ENCODE assay signal across 1 cellular context in genomic region chr4:185395956-185396723, GRCh38.
A peak's percentile ranks its signal among the peaks of the same experiment; 100 is the strongest.
TF ChIP-seq lines count a peak whose summit lies in the region.

No MANE protein-coding gene starts in this region.

TF ChIP-seq in GM12878, 131 proteins besides CTCF, POLR2A, EP300 and RAD21 (continued from another document and continues in another):
- TF ChIP-seq, protein P1, sequence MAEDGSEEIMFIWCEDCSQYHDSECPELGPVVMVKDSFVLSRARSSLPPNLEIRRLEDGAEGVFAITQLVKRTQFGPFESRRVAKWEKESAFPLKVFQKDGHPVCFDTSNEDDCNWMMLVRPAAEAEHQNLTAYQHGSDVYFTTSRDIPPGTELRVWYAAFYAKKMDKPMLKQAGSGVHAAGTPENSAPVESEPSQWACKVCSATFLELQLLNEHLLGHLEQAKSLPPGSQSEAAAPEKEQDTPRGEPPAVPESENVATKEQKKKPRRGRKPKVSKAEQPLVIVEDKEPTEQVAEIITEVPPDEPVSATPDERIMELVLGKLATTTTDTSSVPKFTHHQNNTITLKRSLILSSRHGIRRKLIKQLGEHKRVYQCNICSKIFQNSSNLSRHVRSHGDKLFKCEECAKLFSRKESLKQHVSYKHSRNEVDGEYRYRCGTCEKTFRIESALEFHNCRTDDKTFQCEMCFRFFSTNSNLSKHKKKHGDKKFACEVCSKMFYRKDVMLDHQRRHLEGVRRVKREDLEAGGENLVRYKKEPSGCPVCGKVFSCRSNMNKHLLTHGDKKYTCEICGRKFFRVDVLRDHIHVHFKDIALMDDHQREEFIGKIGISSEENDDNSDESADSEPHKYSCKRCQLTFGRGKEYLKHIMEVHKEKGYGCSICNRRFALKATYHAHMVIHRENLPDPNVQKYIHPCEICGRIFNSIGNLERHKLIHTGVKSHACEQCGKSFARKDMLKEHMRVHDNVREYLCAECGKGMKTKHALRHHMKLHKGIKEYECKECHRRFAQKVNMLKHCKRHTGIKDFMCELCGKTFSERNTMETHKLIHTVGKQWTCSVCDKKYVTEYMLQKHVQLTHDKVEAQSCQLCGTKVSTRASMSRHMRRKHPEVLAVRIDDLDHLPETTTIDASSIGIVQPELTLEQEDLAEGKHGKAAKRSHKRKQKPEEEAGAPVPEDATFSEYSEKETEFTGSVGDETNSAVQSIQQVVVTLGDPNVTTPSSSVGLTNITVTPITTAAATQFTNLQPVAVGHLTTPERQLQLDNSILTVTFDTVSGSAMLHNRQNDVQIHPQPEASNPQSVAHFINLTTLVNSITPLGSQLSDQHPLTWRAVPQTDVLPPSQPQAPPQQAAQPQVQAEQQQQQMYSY (CRISPR knock-in tag; IDR thresholded peaks at IDR 0.05): no peak
- peak; percentile 97 for TF ChIP-seq CREM (IDR thresholded peaks at IDR 0.05; ENCODE audit: low read depth)
- TF ChIP-seq RUNX3 (IDR thresholded peaks at IDR 0.05; ENCODE audit: low read length): no peak
- TF ChIP-seq TCF3 (IDR thresholded peaks at IDR 0.05; ENCODE audit: borderline replicate concordance, insufficient read depth, low read depth, low read length): no peak
- TF ChIP-seq SIX5 (IDR thresholded peaks at IDR 0.05; ENCODE audit: low read depth, low read length, severe bottlenecking): no peak
- peak; percentile 16 for TF ChIP-seq MEF2B (IDR thresholded peaks at IDR 0.05; ENCODE audit: partially characterized antibody, poor library complexity, severe bottlenecking)
- no peak for TF ChIP-seq SMC3 (IDR thresholded peaks at IDR 0.05; ENCODE audit: borderline replicate concordance, low read length)
- no peak for TF ChIP-seq SUZ12 (IDR thresholded peaks at IDR 0.05; ENCODE audit: unreplicated experiment)
- no peak for TF ChIP-seq ZNF217 (IDR thresholded peaks at IDR 0.05)
- TF ChIP-seq MYC (IDR thresholded peaks at IDR 0.05; ENCODE audit: insufficient read depth, insufficient read length, insufficient replicate concordance, low read length, severe bottlenecking): peak; percentile 37
- no peak for TF ChIP-seq TBL1XR1 (IDR thresholded peaks at IDR 0.05; ENCODE audit: low read depth, low read length)
- peak; percentile 0; the same call in 1 of the 2 replicates for TF ChIP-seq ZBTB40 (IDR thresholded peaks at IDR 0.05; ENCODE audit: borderline replicate concordance)
- no peak for TF ChIP-seq ZNF622 (IDR thresholded peaks at IDR 0.05)
- TF ChIP-seq CEBPZ (IDR thresholded peaks at IDR 0.05; ENCODE audit: low read depth, low read length): no peak
- TF ChIP-seq ZZZ3 (IDR thresholded peaks at IDR 0.05; ENCODE audit: control insufficient read depth, insufficient read length, low read depth): no peak
- TF ChIP-seq, protein P2, sequence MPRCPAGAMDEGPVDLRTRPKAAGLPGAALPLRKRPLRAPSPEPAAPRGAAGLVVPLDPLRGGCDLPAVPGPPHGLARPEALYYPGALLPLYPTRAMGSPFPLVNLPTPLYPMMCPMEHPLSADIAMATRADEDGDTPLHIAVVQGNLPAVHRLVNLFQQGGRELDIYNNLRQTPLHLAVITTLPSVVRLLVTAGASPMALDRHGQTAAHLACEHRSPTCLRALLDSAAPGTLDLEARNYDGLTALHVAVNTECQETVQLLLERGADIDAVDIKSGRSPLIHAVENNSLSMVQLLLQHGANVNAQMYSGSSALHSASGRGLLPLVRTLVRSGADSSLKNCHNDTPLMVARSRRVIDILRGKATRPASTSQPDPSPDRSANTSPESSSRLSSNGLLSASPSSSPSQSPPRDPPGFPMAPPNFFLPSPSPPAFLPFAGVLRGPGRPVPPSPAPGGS (IDR thresholded peaks at IDR 0.05; ENCODE audit: borderline replicate concordance, insufficient read depth, low read depth, low read length, poor library complexity, severe bottlenecking): peak; percentile 73
- peak; percentile 33; the same call in 1 of the 2 replicates for TF ChIP-seq HCFC1 (IDR thresholded peaks at IDR 0.05; ENCODE audit: low read length)
- TF ChIP-seq RB1 (IDR thresholded peaks at IDR 0.05; ENCODE audit: borderline replicate concordance): peak; percentile 96
- peak; percentile 99 for TF ChIP-seq IKZF1 (conservative IDR thresholded peaks at IDR 0.05)
- TF ChIP-seq NRF1 (conservative IDR thresholded peaks at IDR 0.05; ENCODE audit: low read depth, low read length): peak; percentile 81
- TF ChIP-seq STAT3 (IDR thresholded peaks at IDR 0.05; ENCODE audit: low read depth, low read length): no peak
- peak; percentile 99 for TF ChIP-seq GATAD2B (conservative IDR thresholded peaks at IDR 0.05; ENCODE audit: low read depth)
- no peak for TF ChIP-seq CBX3 (IDR thresholded peaks at IDR 0.05; ENCODE audit: borderline replicate concordance, low read depth)
- no peak for TF ChIP-seq ZNF274 (IDR thresholded peaks at IDR 0.05; ENCODE audit: insufficient read depth, insufficient read length)
- TF ChIP-seq, protein P3, sequence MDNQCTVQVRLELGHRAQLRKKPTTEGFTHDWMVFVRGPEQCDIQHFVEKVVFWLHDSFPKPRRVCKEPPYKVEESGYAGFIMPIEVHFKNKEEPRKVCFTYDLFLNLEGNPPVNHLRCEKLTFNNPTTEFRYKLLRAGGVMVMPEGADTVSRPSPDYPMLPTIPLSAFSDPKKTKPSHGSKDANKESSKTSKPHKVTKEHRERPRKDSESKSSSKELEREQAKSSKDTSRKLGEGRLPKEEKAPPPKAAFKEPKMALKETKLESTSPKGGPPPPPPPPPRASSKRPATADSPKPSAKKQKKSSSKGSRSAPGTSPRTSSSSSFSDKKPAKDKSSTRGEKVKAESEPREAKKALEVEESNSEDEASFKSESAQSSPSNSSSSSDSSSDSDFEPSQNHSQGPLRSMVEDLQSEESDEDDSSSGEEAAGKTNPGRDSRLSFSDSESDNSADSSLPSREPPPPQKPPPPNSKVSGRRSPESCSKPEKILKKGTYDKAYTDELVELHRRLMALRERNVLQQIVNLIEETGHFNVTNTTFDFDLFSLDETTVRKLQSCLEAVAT (IDR thresholded peaks at IDR 0.05): no peak
- no peak for TF ChIP-seq MEF2A (IDR thresholded peaks at IDR 0.05; ENCODE audit: insufficient read depth, low read depth, low read length)
- TF ChIP-seq NFIC (IDR thresholded peaks at IDR 0.05; ENCODE audit: low read depth, low read length): no peak
- TF ChIP-seq FOXK2 (IDR thresholded peaks at IDR 0.05): peak; percentile 90; the same call in 1 of the 2 replicates
- TF ChIP-seq RELA (IDR thresholded peaks at IDR 0.05; ENCODE audit: borderline replicate concordance, partially characterized antibody): no peak
- peak in 1 of 2 experiments; percentile 75; a peak in 1 of 3 replicates for TF ChIP-seq EGR1 (IDR thresholded peaks at IDR 0.05; ENCODE audit: borderline replicate concordance in 1 of 2, low read depth in 2 of 2, low read length in 2 of 2)
- TF ChIP-seq DPF2 (IDR thresholded peaks at IDR 0.05): peak; percentile 93; the same call in 1 of the 2 replicates
- peak; percentile 23 for TF ChIP-seq CBX5 (IDR thresholded peaks at IDR 0.05; ENCODE audit: low read depth)
- TF ChIP-seq EED (IDR thresholded peaks at IDR 0.05; ENCODE audit: low read depth): 0 out of 2 replicates have a peak, but pooled peaks have one; percentile 55
- peak; percentile 76; the same call in 1 of the 2 replicates for TF ChIP-seq SIN3A (IDR thresholded peaks at IDR 0.05; ENCODE audit: low read depth, low read length)
- no peak for TF ChIP-seq ZNF24 (IDR thresholded peaks at IDR 0.05)
- peak; percentile 90 to 92 for TF ChIP-seq IKZF2 (IDR thresholded peaks at IDR 0.05)
- TF ChIP-seq CEBPB (IDR thresholded peaks at IDR 0.05; ENCODE audit: borderline replicate concordance in 1 of 2, low read depth in 2 of 2, low read length in 2 of 2): no peak
- TF ChIP-seq BHLHE40 (IDR thresholded peaks at IDR 0.05; ENCODE audit: borderline replicate concordance in 1 of 2, low read depth in 2 of 2, low read length in 1 of 2): peak; percentile 97 to 99
- peak; percentile 60; the same call in 1 of the 2 replicates for TF ChIP-seq SMARCA5 (IDR thresholded peaks at IDR 0.05)
- no peak for TF ChIP-seq ZBED1 (IDR thresholded peaks at IDR 0.05; ENCODE audit: borderline replicate concordance)
- peak; percentile 76 for TF ChIP-seq POLR2AphosphoS5 (IDR thresholded peaks at IDR 0.05; ENCODE audit: low read length)
- no peak for TF ChIP-seq NFXL1 (IDR thresholded peaks at IDR 0.05; ENCODE audit: borderline replicate concordance)
- TF ChIP-seq, protein P4, sequence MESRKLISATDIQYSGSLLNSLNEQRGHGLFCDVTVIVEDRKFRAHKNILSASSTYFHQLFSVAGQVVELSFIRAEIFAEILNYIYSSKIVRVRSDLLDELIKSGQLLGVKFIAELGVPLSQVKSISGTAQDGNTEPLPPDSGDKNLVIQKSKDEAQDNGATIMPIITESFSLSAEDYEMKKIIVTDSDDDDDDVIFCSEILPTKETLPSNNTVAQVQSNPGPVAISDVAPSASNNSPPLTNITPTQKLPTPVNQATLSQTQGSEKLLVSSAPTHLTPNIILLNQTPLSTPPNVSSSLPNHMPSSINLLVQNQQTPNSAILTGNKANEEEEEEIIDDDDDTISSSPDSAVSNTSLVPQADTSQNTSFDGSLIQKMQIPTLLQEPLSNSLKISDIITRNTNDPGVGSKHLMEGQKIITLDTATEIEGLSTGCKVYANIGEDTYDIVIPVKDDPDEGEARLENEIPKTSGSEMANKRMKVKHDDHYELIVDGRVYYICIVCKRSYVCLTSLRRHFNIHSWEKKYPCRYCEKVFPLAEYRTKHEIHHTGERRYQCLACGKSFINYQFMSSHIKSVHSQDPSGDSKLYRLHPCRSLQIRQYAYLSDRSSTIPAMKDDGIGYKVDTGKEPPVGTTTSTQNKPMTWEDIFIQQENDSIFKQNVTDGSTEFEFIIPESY (IDR thresholded peaks at IDR 0.05): 0 out of 2 replicates have a peak, but pooled peaks have one; percentile 20
- TF ChIP-seq, protein P5, sequence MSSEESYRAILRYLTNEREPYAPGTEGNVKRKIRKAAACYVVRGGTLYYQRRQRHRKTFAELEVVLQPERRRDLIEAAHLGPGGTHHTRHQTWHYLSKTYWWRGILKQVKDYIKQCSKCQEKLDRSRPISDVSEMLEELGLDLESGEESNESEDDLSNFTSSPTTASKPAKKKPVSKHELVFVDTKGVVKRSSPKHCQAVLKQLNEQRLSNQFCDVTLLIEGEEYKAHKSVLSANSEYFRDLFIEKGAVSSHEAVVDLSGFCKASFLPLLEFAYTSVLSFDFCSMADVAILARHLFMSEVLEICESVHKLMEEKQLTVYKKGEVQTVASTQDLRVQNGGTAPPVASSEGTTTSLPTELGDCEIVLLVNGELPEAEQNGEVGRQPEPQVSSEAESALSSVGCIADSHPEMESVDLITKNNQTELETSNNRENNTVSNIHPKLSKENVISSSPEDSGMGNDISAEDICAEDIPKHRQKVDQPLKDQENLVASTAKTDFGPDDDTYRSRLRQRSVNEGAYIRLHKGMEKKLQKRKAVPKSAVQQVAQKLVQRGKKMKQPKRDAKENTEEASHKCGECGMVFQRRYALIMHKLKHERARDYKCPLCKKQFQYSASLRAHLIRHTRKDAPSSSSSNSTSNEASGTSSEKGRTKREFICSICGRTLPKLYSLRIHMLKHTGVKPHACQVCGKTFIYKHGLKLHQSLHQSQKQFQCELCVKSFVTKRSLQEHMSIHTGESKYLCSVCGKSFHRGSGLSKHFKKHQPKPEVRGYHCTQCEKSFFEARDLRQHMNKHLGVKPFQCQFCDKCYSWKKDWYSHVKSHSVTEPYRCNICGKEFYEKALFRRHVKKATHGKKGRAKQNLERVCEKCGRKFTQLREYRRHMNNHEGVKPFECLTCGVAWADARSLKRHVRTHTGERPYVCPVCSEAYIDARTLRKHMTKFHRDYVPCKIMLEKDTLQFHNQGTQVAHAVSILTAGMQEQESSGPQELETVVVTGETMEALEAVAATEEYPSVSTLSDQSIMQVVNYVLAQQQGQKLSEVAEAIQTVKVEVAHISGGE (CRISPR knock-in tag; IDR thresholded peaks at IDR 0.05): 0 out of 2 replicates have a peak, but pooled peaks have one; percentile 19
- TF ChIP-seq HDAC6 (IDR thresholded peaks at IDR 0.05; ENCODE audit: unreplicated experiment): peak; percentile 90
- no peak; the same call in 1 of the 2 replicates for TF ChIP-seq RFX5 (IDR thresholded peaks at IDR 0.05; ENCODE audit: low read depth, low read length)
